Comparison of ENCODE assay signal across 1 cellular context in genomic region chr22:40329021-40329456, GRCh38.
A peak's percentile ranks its signal among the peaks of the same experiment; 100 is the strongest.
TF ChIP-seq lines count a peak whose summit lies in the region.

No MANE protein-coding gene starts in this region.

TF ChIP-seq in K562, 482 proteins besides CTCF, POLR2A, EP300 and RAD21 (continues in another document):
- TF ChIP-seq ZNF395 (CRISPR knock-in tag; IDR thresholded peaks at IDR 0.05) (peak; percentile 81), HSF4 (CRISPR knock-in tag; IDR thresholded peaks at IDR 0.05; ENCODE audit: borderline replicate concordance) (no peak), MLLT1 (IDR thresholded peaks at IDR 0.05) (peak in 1 of 2 experiments; percentile 92; a peak in 2 of 4 replicates), VEZF1 (CRISPR knock-in tag; IDR thresholded peaks at IDR 0.05) (peak; percentile 57; the same call in 1 of the 2 replicates), ZBTB26 (CRISPR knock-in tag; IDR thresholded peaks at IDR 0.05) (no peak), FOXM1 (IDR thresholded peaks at IDR 0.05; ENCODE audit: low read depth) (peak; percentile 96), FOXM1 (CRISPR knock-in tag; IDR thresholded peaks at IDR 0.05; ENCODE audit: low read depth) (no peak), MCM3 (IDR thresholded peaks at IDR 0.05) (no peak), SPI1 (IDR thresholded peaks at IDR 0.05; ENCODE audit: borderline replicate concordance, low read depth, low read length) (peak; percentile 91), WHSC1 (IDR thresholded peaks at IDR 0.05; ENCODE audit: low read length) (no peak), ZNF140 (CRISPR knock-in tag; IDR thresholded peaks at IDR 0.05) (no peak), FOXK1 (CRISPR knock-in tag; IDR thresholded peaks at IDR 0.05; ENCODE audit: borderline replicate concordance) (no peak), E2F8 (IDR thresholded peaks at IDR 0.05; ENCODE audit: low read depth, partially characterized antibody) (no peak), RBM14 (IDR thresholded peaks at IDR 0.05; ENCODE audit: borderline replicate concordance, insufficient read depth, low read depth, low read length) (no peak), MNT (conservative IDR thresholded peaks at IDR 0.05) (peak; percentile 68 to 84; a peak in 3 of 4 replicates), RUNX1 (IDR thresholded peaks at IDR 0.05; ENCODE audit: low read depth) (peak; percentile 75; the same call in 1 of the 2 replicates), POLR2AphosphoS5 (IDR thresholded peaks at IDR 0.05; ENCODE audit: control insufficient read depth, insufficient read depth, low read depth, low read length) (peak; percentile 88), ZNF57 (CRISPR knock-in tag; IDR thresholded peaks at IDR 0.05) (no peak), ZNF77 (CRISPR knock-in tag; IDR thresholded peaks at IDR 0.05) (no peak), GATAD2A (IDR thresholded peaks at IDR 0.05) (no peak), CBX3 (IDR thresholded peaks at IDR 0.05; ENCODE audit: borderline replicate concordance in 1 of 2, low read length in 2 of 2) (peak in 1 of 2 experiments; percentile 50; a peak in 1 of 3 replicates), SMAD2 (IDR thresholded peaks at IDR 0.05; ENCODE audit: low read depth, low read length) (no peak), SRF (CRISPR knock-in tag; IDR thresholded peaks at IDR 0.05) (no peak), KDM5B (IDR thresholded peaks at IDR 0.05; ENCODE audit: insufficient replicate concordance, low read depth, low read length) (no peak), NCOR1 (IDR thresholded peaks at IDR 0.05) (peak; percentile 96), SMAD1 (IDR thresholded peaks at IDR 0.05; ENCODE audit: low read depth, low read length, partially characterized antibody) (no peak), CBFA2T3 (IDR thresholded peaks at IDR 0.05) (peak; percentile 98), ZNF184 (CRISPR knock-in tag; IDR thresholded peaks at IDR 0.05) (no peak), NFIX (CRISPR knock-in tag; IDR thresholded peaks at IDR 0.05; ENCODE audit: low read depth) (no peak), ZNF384 (IDR thresholded peaks at IDR 0.05; ENCODE audit: low read depth, low read length) (peak; percentile 76; the same call in 1 of the 2 replicates), PHF20 (IDR thresholded peaks at IDR 0.05; ENCODE audit: partially characterized antibody) (no peak), FOXA1 (IDR thresholded peaks at IDR 0.05; ENCODE audit: borderline replicate concordance) (no peak), HIVEP1 (CRISPR knock-in tag; IDR thresholded peaks at IDR 0.05) (no peak), NR2C1 (IDR thresholded peaks at IDR 0.05) (no peak), NR2C1 (tag; IDR thresholded peaks at IDR 0.05) (no peak), NFXL1 (CRISPR knock-in tag; IDR thresholded peaks at IDR 0.05) (no peak), GATA2 (CRISPR knock-in tag; IDR thresholded peaks at IDR 0.05) (peak; percentile 74), LCOR (CRISPR knock-in tag; IDR thresholded peaks at IDR 0.05) (peak; percentile 56; the same call in 1 of the 2 replicates), USF2 (CRISPR knock-in tag; IDR thresholded peaks at IDR 0.05) (no peak), SP1 (CRISPR knock-in tag; IDR thresholded peaks at IDR 0.05) (no peak), REST (CRISPR knock-in tag; IDR thresholded peaks at IDR 0.05; ENCODE audit: low read depth) (no peak), DMBX1 (CRISPR knock-in tag; IDR thresholded peaks at IDR 0.05; ENCODE audit: borderline replicate concordance) (peak; percentile 49; the same call in 1 of the 2 replicates), ZNF639 (CRISPR knock-in tag; conservative IDR thresholded peaks at IDR 0.05 in 1 of 2, IDR thresholded peaks at IDR 0.05 in 1 of 2) (peak in 1 of 2 experiments; percentile 74; a peak in 1 of 4 replicates), SFPQ (IDR thresholded peaks at IDR 0.05; ENCODE audit: low read depth, low read length) (no peak)
